17 cellular contexts compared by ENCODE assay signal in genomic region chr5:115424030-115424429, GRCh38.
DNase-seq lines count a peak whose midpoint lies in the region; ATAC-seq, FAIRE-seq and TF ChIP-seq lines count a peak whose summit lies in the region.
"Had no signal": no experiment of that assay in that cellular context is flagged by ENCODE, and none has a peak within 500 bp of the region (broad histone marks: within the 10 kb centered on the region; RNA-seq: fewer than 3 reads in every experiment).

No MANE protein-coding gene starts in this region.

- BruUV-seq in HepG2 (replicated peaks; lab: Mats Ljungman, UMichigan): no TSS peak

- no peak for TF ChIP-seq RAD21 in HepG2 (CRISPR knock-in tag; IDR thresholded peaks at IDR 0.05)

- peaks cover 16% of the 10 kb centered on the region for H3K27me3 Mint-ChIP-seq in activated CD8-positive, alpha-beta T cell treated with anti-CD3 and anti-CD28 coated beads for 36 hours

- H2AFZ ChIP-seq in mesenchymal stem cell (ENCODE audit: low read depth, low read length) (no peak overlapping the region), HepG2 (ENCODE audit: low read length) (no peak overlapping the region)

- H3K79me1 ChIP-seq in mesenchymal stem cell (replicated peaks; ENCODE audit: low read length, poor library complexity, severe bottlenecking): no peaks in the 10 kb centered on the region

- no peak overlapping the region for H3K4me3 Mint-ChIP-seq in activated CD8-positive, alpha-beta T cell treated with anti-CD3 and anti-CD28 coated beads for 36 hours
- H3K4me3 Mint-ChIP-seq: activated CD4-positive, alpha-beta T cell treated with anti-CD3 and anti-CD28 coated beads, Interleukin-2, amount 10 ng/mL, durations not matched to agents 24 days and 14 days had no signal

- no peaks in the 10 kb centered on the region for H3K36me3 Mint-ChIP-seq in activated CD8-positive, alpha-beta T cell treated with anti-CD3 and anti-CD28 coated beads for 36 hours (ENCODE audit: low read depth)

- no peak overlapping the region for H3K9ac ChIP-seq in mesenchymal stem cell (ENCODE audit: low read length)
- no peak overlapping the region for H3K9ac ChIP-seq in subcutaneous abdominal adipose tissue (ENCODE audit: low read length in 5 of 5)
- no peak overlapping the region for H3K9ac ChIP-seq in HepG2 (ENCODE audit: insufficient read depth, low read depth, low read length)
- H3K9ac ChIP-seq: KMS-11 had no signal

- no peak for TF ChIP-seq CTCF in esophagus muscularis mucosa (IDR thresholded peaks at IDR 0.05)
- TF ChIP-seq CTCF in HepG2 (CRISPR knock-in tag; IDR thresholded peaks at IDR 0.05): no peak
- no peak for TF ChIP-seq CTCF in activated CD8-positive, alpha-beta T cell treated with anti-CD3 and anti-CD28 coated beads for 36 hours (IDR thresholded peaks at IDR 0.05)

- H2BK5ac ChIP-seq in mesenchymal stem cell (ENCODE audit: low read depth, low read length, poor library complexity, severe bottlenecking): no peak overlapping the region

- DNase-seq in SHP77 (lab: John Stamatoyannopoulos, UW) (peak; percentile 69 to 82), esophagus muscularis mucosa (ENCODE audit: extremely low spot score) (no peak), mesenchymal stem cell (no peak), HepG2 (ENCODE audit: low spot score) (no peak), CD1c-positive myeloid dendritic cell (ENCODE audit: extremely low spot score) (no peak), GDM1 (lab: John Stamatoyannopoulos, UW) (no peak)
- no peak for DNase-seq in activated CD8-positive, alpha-beta T cell treated with anti-CD3 and anti-CD28 coated beads for 36 hours
- DNase-seq: activated CD8-positive, alpha-beta memory T cell treated with anti-CD3 and anti-CD28 coated beads, Interleukin-2, amount 50 U/mL, for 4 hours; activated naive CD4-positive, alpha-beta T cell treated with Interleukin-2 at 50 U/mL for 16 hours; EL; kidney; NCI-H1092; RPMI8226 had no signal

- no peaks in the 10 kb centered on the region for H3K79me2 ChIP-seq in HepG2 (ENCODE audit: insufficient read depth, low read length)

- H2BK12ac ChIP-seq in mesenchymal stem cell (ENCODE audit: low read length in 2 of 2): no peak overlapping the region

- FAIRE-seq in HepG2 (lab: Jason Lieb, UNC): no peak
- FAIRE-seq: kidney had no signal

- no peak overlapping the region for H3K23ac ChIP-seq in mesenchymal stem cell (ENCODE audit: low read length in 2 of 2)

- H3K27me3 ChIP-seq in esophagus muscularis mucosa (no peaks in the 10 kb centered on the region), mesenchymal stem cell (ENCODE audit: control insufficient read depth in 1 of 2, insufficient read depth in 1 of 2, low read length in 2 of 2) (no peaks in the 10 kb centered on the region), subcutaneous abdominal adipose tissue (ENCODE audit: control insufficient read depth in 5 of 5, insufficient read depth in 4 of 5, low read length in 5 of 5) (no peaks in the 10 kb centered on the region), HepG2 (ENCODE audit: control insufficient read depth in 1 of 2, insufficient read depth in 2 of 2, low read length in 2 of 2) (no peaks in the 10 kb centered on the region; a peak in 2 of 5 replicates)

- in situ Hi-C loops in HepG2 (cut with HindIII; ENCODE audit: extremely low pct_ligation_motif_present, low pct_unique_long_range_greater_than_20kb): no loop called here

- peak overlapping the region; percentile 78 to 85 (median 84) for H3K27ac ChIP-seq in esophagus muscularis mucosa (replicated peaks in 1 of 4)
- H3K27ac ChIP-seq in mesenchymal stem cell (ENCODE audit: low read length, poor library complexity, severe bottlenecking): no peak overlapping the region
- peak overlapping the region; percentile 75 for H3K27ac ChIP-seq in subcutaneous abdominal adipose tissue (ENCODE audit: low read depth, low read length)
- no peak overlapping the region for H3K27ac ChIP-seq in HepG2 (ENCODE audit: extremely low read length, insufficient read depth, low read length)
- H3K27ac ChIP-seq: KMS-11, neutrophil had no signal

- TF ChIP-seq EP300 in esophagus muscularis mucosa (IDR thresholded peaks at IDR 0.05) (no peak), HepG2 (IDR thresholded peaks at IDR 0.05; ENCODE audit: low read depth in 2 of 2, low read length in 2 of 2) (no peak), HepG2 (CRISPR knock-in tag; IDR thresholded peaks at IDR 0.05; ENCODE audit: borderline replicate concordance) (no peak)

- no peak overlapping the region for H2BK120ac ChIP-seq in mesenchymal stem cell (ENCODE audit: low read depth, low read length)

- intact Hi-C loops in esophagus muscularis mucosa (cut with DNase I): loop anchor here (5.0 kb wide), 1 partner anchor 118 kb away; the partner anchor contains the start of gene FEM1C
- intact Hi-C loops in HepG2 (cut with micrococcal nuclease; ENCODE audit: unreplicated experiment): no loop called here
- intact Hi-C loops in activated CD8-positive, alpha-beta T cell treated with anti-CD3 and anti-CD28 coated beads for 36 hours (cut with micrococcal nuclease): no loop called here

- whole genome bisulfite sequencing in esophagus muscularis mucosa: 61% methylated on average over 5 of the region's 5 CpGs
- WGBS in mesenchymal stem cell: 98% methylated on average over 3 of the region's 5 CpGs
- WGBS in HepG2 (ENCODE audit: low lambda C conversion rate): 42% methylated on average over 5 of the region's 5 CpGs

- H3K18ac ChIP-seq in mesenchymal stem cell (ENCODE audit: low read depth in 1 of 2, low read length in 2 of 2): no peak overlapping the region

- H3K9me3 ChIP-seq in esophagus muscularis mucosa: no peaks in the 10 kb centered on the region
- H3K9me3 ChIP-seq in mesenchymal stem cell (ENCODE audit: control insufficient read depth, low read length): no peaks in the 10 kb centered on the region
- no peaks in the 10 kb centered on the region for H3K9me3 ChIP-seq in subcutaneous abdominal adipose tissue (ENCODE audit: control insufficient read depth in 5 of 5, low read length in 5 of 5)
- no peaks in the 10 kb centered on the region for H3K9me3 ChIP-seq in HepG2 (ENCODE audit: low read length)
- H3K9me3 ChIP-seq: neutrophil had no signal

- H3K4me3 ChIP-seq in esophagus muscularis mucosa (no peak overlapping the region), mesenchymal stem cell (ENCODE audit: insufficient read depth in 1 of 2, low read depth in 1 of 2, low read length in 2 of 2) (no peak overlapping the region), subcutaneous abdominal adipose tissue (ENCODE audit: low read depth in 1 of 5, low read length in 5 of 5) (no peak overlapping the region), HepG2 (replicated peaks in 1 of 3; ENCODE audit: insufficient read depth in 1 of 3, low read depth in 2 of 3, low read length in 3 of 3) (no peak overlapping the region)

- no peaks in the 10 kb centered on the region for H3K4me1 Mint-ChIP-seq in activated CD8-positive, alpha-beta T cell treated with anti-CD3 and anti-CD28 coated beads for 36 hours (ENCODE audit: low read depth)
- H3K4me1 Mint-ChIP-seq: activated CD4-positive, alpha-beta T cell treated with anti-CD3 and anti-CD28 coated beads, Interleukin-2, amount 10 ng/mL, durations not matched to agents 24 days and 14 days had no signal

- no peaks in the 10 kb centered on the region for H3K36me3 ChIP-seq in esophagus muscularis mucosa
- H3K36me3 ChIP-seq in mesenchymal stem cell (ENCODE audit: control insufficient read depth in 1 of 2, insufficient read depth in 2 of 2, low read depth in 1 of 2, low read length in 2 of 2): no peaks in the 10 kb centered on the region
- H3K36me3 ChIP-seq in subcutaneous abdominal adipose tissue (ENCODE audit: control insufficient read depth in 5 of 5, insufficient read depth in 5 of 5, low read length in 5 of 5): no peaks in the 10 kb centered on the region
- H3K36me3 ChIP-seq in HepG2 (replicated peaks in 1 of 2; ENCODE audit: control insufficient read depth in 1 of 2, insufficient read depth in 2 of 2, low read length in 2 of 2): no peaks in the 10 kb centered on the region
- H3K36me3 ChIP-seq: neutrophil had no signal

- H4K20me1 ChIP-seq in HepG2 (ENCODE audit: insufficient read depth, low read length): no peaks in the 10 kb centered on the region

- no peak for TF ChIP-seq POLR2A in esophagus muscularis mucosa (IDR thresholded peaks at IDR 0.05; ENCODE audit: low read depth)
- no peak for TF ChIP-seq POLR2A in HepG2 (IDR thresholded peaks at IDR 0.05; ENCODE audit: insufficient read depth in 1 of 2, low read depth in 2 of 2, low read length in 2 of 2)

- H3K9me3 Mint-ChIP-seq in activated CD8-positive, alpha-beta T cell treated with anti-CD3 and anti-CD28 coated beads for 36 hours: no peaks in the 10 kb centered on the region
- H3K9me3 Mint-ChIP-seq: activated CD4-positive, alpha-beta T cell treated with anti-CD3 and anti-CD28 coated beads, Interleukin-2, amount 10 ng/mL, durations not matched to agents 24 days and 14 days had no signal

- no peak overlapping the region for H3K14ac ChIP-seq in mesenchymal stem cell (ENCODE audit: low read length in 2 of 2)

- H3K4me1 ChIP-seq in esophagus muscularis mucosa (peaks cover 45 to 71% (median 56%) of the 10 kb centered on the region in 4 donors), mesenchymal stem cell (ENCODE audit: control insufficient read depth, insufficient read depth, low read depth, low read length) (peaks cover 5% of the 10 kb centered on the region), subcutaneous abdominal adipose tissue (ENCODE audit: control insufficient read depth in 5 of 5, insufficient read depth in 5 of 5, low read length in 5 of 5) (peaks cover 5 to 27% (median 23%) of the 10 kb centered on the region in 5 donors), HepG2 (ENCODE audit: insufficient read depth, low read length) (no peaks in the 10 kb centered on the region)

- POLR2A ChIA-PET in HepG2 (lab: Yijun Ruan, JAX): no interaction called here
- POLR2A ChIA-PET in activated CD8-positive, alpha-beta T cell treated with anti-CD3 and anti-CD28 coated beads for 36 hours (lab: Charles Lee): no interaction called here

- H3K27ac Mint-ChIP-seq in activated CD8-positive, alpha-beta T cell treated with anti-CD3 and anti-CD28 coated beads for 36 hours: no peak overlapping the region
- H3K27ac Mint-ChIP-seq: activated CD4-positive, alpha-beta T cell treated with anti-CD3 and anti-CD28 coated beads, Interleukin-2, amount 10 ng/mL, durations not matched to agents 24 days and 14 days had no signal

- CTCF ChIA-PET in HepG2 (lab: Yijun Ruan, JAX; ENCODE audit: low intra/inter-chr PET ratio, low total read pairs): no interaction called here
- CTCF ChIA-PET in activated CD8-positive, alpha-beta T cell treated with anti-CD3 and anti-CD28 coated beads for 36 hours (lab: Charles Lee): no interaction called here

- H4K8ac ChIP-seq in mesenchymal stem cell (ENCODE audit: low read length): no peak overlapping the region

- no peak for ATAC-seq in HepG2
- ATAC-seq in activated CD8-positive, alpha-beta T cell treated with anti-CD3 and anti-CD28 coated beads for 36 hours: no peak

- peak overlapping the region; percentile 29 for H2AK5ac ChIP-seq in mesenchymal stem cell (ENCODE audit: low read length, severe bottlenecking)

- no peak overlapping the region for H2BK15ac ChIP-seq in mesenchymal stem cell (ENCODE audit: low read depth, poor library complexity, severe bottlenecking)

- H3K4ac ChIP-seq in mesenchymal stem cell (ENCODE audit: low read depth in 1 of 2, low read length in 2 of 2): no peak overlapping the region

- H3K4me2 ChIP-seq in mesenchymal stem cell (ENCODE audit: low read length, poor library complexity, severe bottlenecking) (no peak overlapping the region), HepG2 (ENCODE audit: low read depth, low read length) (no peak overlapping the region)
- H3K4me2 ChIP-seq: KMS-11 had no signal

- no peak overlapping the region for H4K91ac ChIP-seq in mesenchymal stem cell (ENCODE audit: low read length)

Comparison
In these comparisons a context has a peak if more than half of its experiments do, and no peak if none do; other contexts are left out.
1. DNase-seq: peak in SHP77 (2 of 2); none in esophagus muscularis mucosa (single experiment), mesenchymal stem cell (single experiment), HepG2 (single experiment), activated CD8-positive, alpha-beta T cell treated with anti-CD3 and anti-CD28 coated beads for 36 hours (single experiment), CD1c-positive myeloid dendritic cell (single experiment) and GDM1 (single experiment).
2. H3K27ac ChIP-seq: peak in esophagus muscularis mucosa (4 of 4) and subcutaneous abdominal adipose tissue (single experiment); none in mesenchymal stem cell (single experiment) and HepG2 (single experiment).